ENCODE assay signal across 9 cellular contexts in genomic region chr2:48530033-48530804, GRCh38. TPM values are rescaled to one million over a fixed set of nuclear protein-coding genes. Genes with fewer than 3 reads are reported as not detected.
DNase-seq lines count a peak whose midpoint lies in the region; ATAC-seq, FAIRE-seq and TF ChIP-seq lines count a peak whose summit lies in the region.
"Had no signal": no experiment of that assay in that cellular context is flagged by ENCODE, and none has a peak within 500 bp of the region (broad histone marks: within the 10 kb centered on the region; RNA-seq: fewer than 3 reads in every experiment).

TSS of gene STON1 (plus strand) at chr2:48530154. CDS start at chr2:48580634, 50,480 bp downstream.

- H3K4me1 ChIP-seq in lower lobe of right lung = peaks cover 28% of the 10 kb centered on the region

- DNase-seq in GM12892 (ENCODE audit: insufficient read length) = peak; percentile 38
- no peak for DNase-seq in coronary artery (ENCODE audit: low spot score)
- peak; percentile 50 for DNase-seq in lower lobe of right lung
- no peak for DNase-seq in stimulated activated naive B cell treated with anti-CD40 and anti-IgM and Interleukin-4, amounts not matched to agents 10 μg/mL and 1 μg/mL and 100 μg/mL, for 72 hours
- no peak for DNase-seq in NCI-H774 (lab: John Stamatoyannopoulos, UW)

- peak within 1 kb of the TSS; percentile 82 to 89 for H3K4me3 Mint-ChIP-seq in stimulated activated naive B cell treated with anti-CD40 and anti-IgM and Interleukin-4, amounts not matched to agents 10 μg/mL and 1 μg/mL and 100 μg/mL, for 72 hours

- H3K27me3 ChIP-seq in lower lobe of right lung (ENCODE audit: low read depth) = no peaks in the 10 kb centered on the region

- no peaks in the 10 kb centered on the region for H3K36me3 ChIP-seq in lower lobe of right lung

- ATAC-seq in HG03045 (IDR thresholded peaks at IDR 0.05; ENCODE audit: unreplicated experiment) (peak; percentile 44), lower lobe of right lung (peak; percentile 76 to 83), HG02938 (IDR thresholded peaks at IDR 0.05; ENCODE audit: unreplicated experiment) (no peak)
- peak; percentile 65 to 66 for ATAC-seq in stimulated activated naive B cell treated with anti-CD40 and anti-IgM and Interleukin-4, amounts not matched to agents 10 μg/mL and 1 μg/mL and 100 μg/mL, for 72 hours (replicated peaks)

- H3K27ac ChIP-seq in coronary artery (peak within 1 kb of the TSS; percentile 85 to 94), lower lobe of right lung (peak within 1 kb of the TSS; percentile 68)
- H3K27ac ChIP-seq: epithelial cell of prostate had no signal

- no peak for TF ChIP-seq POLR2A in GM12892 (IDR thresholded peaks at IDR 0.05; ENCODE audit: low read depth, low read length)

- H3K4me1 Mint-ChIP-seq in stimulated activated naive B cell treated with anti-CD40 and anti-IgM and Interleukin-4, amounts not matched to agents 10 μg/mL and 1 μg/mL and 100 μg/mL, for 72 hours = peaks cover 15 to 18% of the 10 kb centered on the region in 2 donors

- no peak for TF ChIP-seq CTCF in WI38 (IDR thresholded peaks at IDR 0.05; ENCODE audit: low read depth, low read length)
- TF ChIP-seq CTCF in coronary artery (IDR thresholded peaks at IDR 0.05) = no peak
- peak; percentile 20 for TF ChIP-seq CTCF in lower lobe of right lung (IDR thresholded peaks at IDR 0.05)

- intact Hi-C loops in lower lobe of right lung (cut with DNase I) = no loop called here

- H3K27ac Mint-ChIP-seq in stimulated activated naive B cell treated with anti-CD40 and anti-IgM and Interleukin-4, amounts not matched to agents 10 μg/mL and 1 μg/mL and 100 μg/mL, for 72 hours = peak within 1 kb of the TSS; percentile 76

- no peaks in the 10 kb centered on the region for H3K9me3 ChIP-seq in lower lobe of right lung

- H3K27me3 Mint-ChIP-seq in stimulated activated naive B cell treated with anti-CD40 and anti-IgM and Interleukin-4, amounts not matched to agents 10 μg/mL and 1 μg/mL and 100 μg/mL, for 72 hours = peaks cover 4 to 6% of the 10 kb centered on the region in 2 donors

- peak within 1 kb of the TSS; percentile 70 for H3K4me3 ChIP-seq in WI38 (ENCODE audit: low read depth, low read length)
- peak within 1 kb of the TSS; percentile 97 for H3K4me3 ChIP-seq in coronary artery
- peak within 1 kb of the TSS; percentile 76 for H3K4me3 ChIP-seq in lower lobe of right lung

- no peak for FAIRE-seq in GM12892 (lab: Jason Lieb, UNC)

- H3K9me3 Mint-ChIP-seq in stimulated activated naive B cell treated with anti-CD40 and anti-IgM and Interleukin-4, amounts not matched to agents 10 μg/mL and 1 μg/mL and 100 μg/mL, for 72 hours = no peaks in the 10 kb centered on the region

- H3K36me3 Mint-ChIP-seq in stimulated activated naive B cell treated with anti-CD40 and anti-IgM and Interleukin-4, amounts not matched to agents 10 μg/mL and 1 μg/mL and 100 μg/mL, for 72 hours = peaks cover 8 to 18% of the 10 kb centered on the region in 2 donors

RNA-seq across cellular contexts. Expression of gene STON1, which starts in this region (rescaled TPM):
- 0.68 TPM for polyA plus RNA-seq in GM12892 (2012; ENCODE audit: missing spikeins)
- 33.4 TPM for total RNA-seq in lower lobe of right lung

Comparison
In these comparisons a context has a peak if more than half of its experiments do, and no peak if none do; other contexts are left out.
1. DNase-seq: peak in GM12892 (single experiment) and lower lobe of right lung (single experiment); none in coronary artery (single experiment), stimulated activated naive B cell treated with anti-CD40 and anti-IgM and Interleukin-4, amounts not matched to agents 10 μg/mL and 1 μg/mL and 100 μg/mL, for 72 hours (single experiment) and NCI-H774 (single experiment).
2. Peak in every context shown above with its lines, with median percentiles within 50 percentile points of each other: H3K4me3 ChIP-seq.